8 cellular contexts compared by ENCODE assay signal in the genomic region with DNA sequence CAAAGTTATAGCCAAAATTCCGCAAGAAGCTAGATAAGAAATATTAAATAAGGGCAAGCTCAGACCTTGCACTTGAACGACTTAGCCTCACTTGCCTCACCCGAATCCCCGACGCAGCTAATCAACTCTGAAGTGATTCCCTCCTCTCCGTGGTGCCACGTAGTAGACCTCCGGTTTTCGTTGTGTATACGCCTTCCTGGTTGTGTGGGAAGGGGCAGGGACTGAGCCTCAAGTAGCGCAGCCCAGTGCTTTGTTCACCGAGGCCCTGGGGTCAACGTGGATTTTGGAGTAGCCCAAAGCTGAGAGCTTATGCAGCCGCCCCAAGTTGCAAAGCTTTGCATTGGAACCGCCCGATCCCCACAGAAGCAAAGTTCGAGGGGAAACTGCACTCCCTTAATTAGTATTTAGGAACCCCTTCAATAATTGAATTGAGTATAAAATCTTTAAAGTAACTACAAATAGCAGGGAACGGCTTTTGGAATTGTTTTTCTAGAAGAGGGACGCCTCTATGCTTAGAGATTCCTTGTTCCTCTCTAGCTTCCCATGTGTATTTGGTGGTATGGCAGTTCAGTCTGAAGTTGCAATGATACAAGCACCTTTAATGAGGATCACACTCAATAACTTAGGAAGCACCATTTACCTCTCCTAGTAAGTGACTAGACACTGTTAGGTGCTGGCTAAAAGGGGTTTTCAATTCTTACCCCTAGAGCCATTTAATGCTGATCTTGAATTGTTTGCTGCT. TPM values are rescaled to one million over a fixed set of nuclear protein-coding genes. Genes with fewer than 3 reads are reported as not detected.
A peak's percentile ranks its signal among the peaks of the same experiment; 100 is the strongest.
DNase-seq lines count a peak whose midpoint lies in the region; ATAC-seq and TF ChIP-seq lines count a peak whose summit lies in the region.

No MANE protein-coding gene starts in this region.

- DNase-seq in Right ventricle myocardium superior: no peak
- no peak for DNase-seq in Right ventricle myocardium inferior (ENCODE audit: missing footprints)
- peak; percentile 58 to 67 for DNase-seq in cardiac fibroblast (ENCODE audit: low read depth in 2 of 2)
- peak; percentile 73 for DNase-seq in mesenchymal stem cell
- no peak for DNase-seq in upper lobe of right lung
- DNase-seq in CD1c-positive myeloid dendritic cell (ENCODE audit: extremely low spot score): no peak
- DNase-seq in HPDE6-E6E7 (ENCODE audit: extremely low spot score): no peak

- H3K79me1 ChIP-seq in mesenchymal stem cell (replicated peaks; ENCODE audit: low read length, poor library complexity, severe bottlenecking): no peaks in the 10 kb centered on the region

- H3K9ac ChIP-seq in mesenchymal stem cell (ENCODE audit: low read length): peak overlapping the region; percentile 95

- peak; percentile 34 for ATAC-seq in Right ventricle myocardium superior (ENCODE audit: poor library complexity)
- no peak for ATAC-seq in Right ventricle myocardium inferior
- no peak for ATAC-seq in upper lobe of right lung
- no peak for ATAC-seq in HG03039 (IDR thresholded peaks at IDR 0.05; ENCODE audit: unreplicated experiment)

- H4K8ac ChIP-seq in mesenchymal stem cell (ENCODE audit: low read length): no peak overlapping the region

- peak overlapping the region; percentile 94 for H3K27ac ChIP-seq in mesenchymal stem cell (ENCODE audit: low read length, poor library complexity, severe bottlenecking)
- no peak overlapping the region for H3K27ac ChIP-seq in upper lobe of right lung

- WGBS in mesenchymal stem cell: 0% methylated on average over 9 of the region's 19 CpGs

- H3K27me3 ChIP-seq in mesenchymal stem cell (ENCODE audit: control insufficient read depth in 1 of 2, insufficient read depth in 1 of 2, low read length in 2 of 2) (peaks cover 0 to 9% of the 10 kb centered on the region in 2 experiments), upper lobe of right lung (no peaks in the 10 kb centered on the region)

- peak overlapping the region; percentile 57 to 64 for H3K4me3 ChIP-seq in cardiac fibroblast (replicated peaks in 1 of 2; ENCODE audit: low read depth in 2 of 2, low read length in 2 of 2)
- peak overlapping the region; percentile 60 to 85 for H3K4me3 ChIP-seq in mesenchymal stem cell (ENCODE audit: insufficient read depth in 1 of 2, low read depth in 1 of 2, low read length in 2 of 2)
- H3K4me3 ChIP-seq in upper lobe of right lung: peak overlapping the region; percentile 39

- H3K4me2 ChIP-seq in mesenchymal stem cell (ENCODE audit: low read length, poor library complexity, severe bottlenecking): peak overlapping the region; percentile 68

- no peak overlapping the region for H2AK5ac ChIP-seq in mesenchymal stem cell (ENCODE audit: low read length, severe bottlenecking)

- TF ChIP-seq CTCF in cardiac fibroblast (IDR thresholded peaks at IDR 0.05; ENCODE audit: low read depth, low read length) (no peak), upper lobe of right lung (IDR thresholded peaks at IDR 0.05) (no peak)

- H4K91ac ChIP-seq in mesenchymal stem cell (ENCODE audit: low read length): no peak overlapping the region

- H3K9me3 ChIP-seq in mesenchymal stem cell (ENCODE audit: control insufficient read depth, low read length): no peaks in the 10 kb centered on the region
- no peaks in the 10 kb centered on the region for H3K9me3 ChIP-seq in upper lobe of right lung

- no peak overlapping the region for H2BK12ac ChIP-seq in mesenchymal stem cell (ENCODE audit: low read length in 2 of 2)

- H2BK120ac ChIP-seq in mesenchymal stem cell (ENCODE audit: low read depth, low read length): no peak overlapping the region

- H3K23ac ChIP-seq in mesenchymal stem cell (ENCODE audit: low read length in 2 of 2): no peak overlapping the region

- no peak overlapping the region for H2AFZ ChIP-seq in mesenchymal stem cell (ENCODE audit: low read depth, low read length)

- no peak overlapping the region for H2BK15ac ChIP-seq in mesenchymal stem cell (ENCODE audit: low read depth, poor library complexity, severe bottlenecking)

- H3K4ac ChIP-seq in mesenchymal stem cell (ENCODE audit: low read depth in 1 of 2, low read length in 2 of 2): peak overlapping the region in 1 of 2 experiments; percentile 75

- H2BK5ac ChIP-seq in mesenchymal stem cell (ENCODE audit: low read depth, low read length, poor library complexity, severe bottlenecking): no peak overlapping the region

- intact Hi-C loops in Right ventricle myocardium superior (cut with DNase I) (no loop called here), Right ventricle myocardium inferior (cut with DNase I) (no loop called here), upper lobe of right lung (cut with DNase I) (no loop called here)

- H3K36me3 ChIP-seq in mesenchymal stem cell (ENCODE audit: control insufficient read depth in 1 of 2, insufficient read depth in 2 of 2, low read depth in 1 of 2, low read length in 2 of 2) (no peaks in the 10 kb centered on the region), upper lobe of right lung (no peaks in the 10 kb centered on the region)

- H3K18ac ChIP-seq in mesenchymal stem cell (ENCODE audit: low read depth in 1 of 2, low read length in 2 of 2): peak overlapping the region; percentile 34 to 83

- H3K4me1 ChIP-seq in mesenchymal stem cell (ENCODE audit: control insufficient read depth, insufficient read depth, low read depth, low read length) (no peaks in the 10 kb centered on the region), upper lobe of right lung (no peaks in the 10 kb centered on the region)

- H3K14ac ChIP-seq in mesenchymal stem cell (ENCODE audit: low read length in 2 of 2): peak overlapping the region in 1 of 2 experiments; percentile 55

RNA-seq across cellular contexts. Expression of a gene that starts 55.7 kb away (rescaled TPM):
- total RNA-seq in Right ventricle myocardium superior: 158 TPM
- total RNA-seq in Right ventricle myocardium inferior: 187 TPM
- 73.7 TPM for polyA plus RNA-seq in mesenchymal stem cell (2013, experiment 1 of 2)
- polyA plus RNA-seq in mesenchymal stem cell (2013, experiment 2 of 2): 75.8 TPM
- total RNA-seq in upper lobe of right lung: 221 TPM

Comparison
In these comparisons a context has a peak if more than half of its experiments do, and no peak if none do; other contexts are left out.
1. DNase-seq: peak in cardiac fibroblast (2 of 2) and mesenchymal stem cell (single experiment); none in Right ventricle myocardium superior (single experiment), Right ventricle myocardium inferior (single experiment), upper lobe of right lung (single experiment), CD1c-positive myeloid dendritic cell (single experiment) and HPDE6-E6E7 (single experiment).
2. Peak in every context shown above with its lines, with median percentiles within 50 percentile points of each other: H3K4me3 ChIP-seq.